ENCODE assay signal across 7 cellular contexts in the genomic region with DNA sequence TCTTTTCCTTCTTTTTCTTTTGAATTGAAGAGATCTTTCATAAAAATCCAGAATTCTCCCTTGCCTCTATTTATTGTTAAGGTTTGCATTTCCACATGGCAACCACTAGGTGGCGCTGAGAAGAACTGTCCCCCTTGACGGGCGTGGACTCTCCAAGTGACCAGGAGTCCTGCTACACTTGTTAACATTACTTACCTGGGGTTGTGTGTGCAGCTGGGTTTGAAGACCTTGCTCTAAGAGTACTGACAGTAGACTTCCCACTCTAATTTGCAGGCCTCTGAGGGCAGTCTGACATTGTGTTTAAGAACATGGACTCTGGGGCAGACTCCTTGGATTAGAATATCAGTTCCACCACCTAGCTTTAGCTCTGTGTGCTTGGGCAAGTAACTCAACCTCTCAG. TPM values are rescaled to one million over a fixed set of nuclear protein-coding genes. Genes with fewer than 3 reads are reported as not detected.
DNase-seq lines count a peak whose midpoint lies in the region; ATAC-seq, FAIRE-seq and TF ChIP-seq lines count a peak whose summit lies in the region.

No MANE protein-coding gene starts in this region.

- TF ChIP-seq POLR2A in right lobe of liver (IDR thresholded peaks at IDR 0.05) (no peak), suprapubic skin (IDR thresholded peaks at IDR 0.05) (no peak)

- H3K9me3 ChIP-seq in astrocyte (ENCODE audit: insufficient read depth, low read depth, low read length) (no peaks in the 10 kb centered on the region), right lobe of liver (no peaks in the 10 kb centered on the region), suprapubic skin (no peaks in the 10 kb centered on the region)

- H3K4me3 ChIP-seq in astrocyte (ENCODE audit: insufficient read depth, low read depth, low read length) (no peak overlapping the region), right lobe of liver (no peak overlapping the region), suprapubic skin (no peak overlapping the region)

- H3K27ac ChIP-seq in astrocyte (ENCODE audit: low read depth, low read length) (no peak overlapping the region), right lobe of liver (no peak overlapping the region), suprapubic skin (no peak overlapping the region)

- ATAC-seq in HG02798 (IDR thresholded peaks at IDR 0.05; ENCODE audit: poor library complexity, unreplicated experiment) (peak; percentile 68), SK-N-SH treated with all-trans-retinoic acid at 6 μM for 48 hours (peak; percentile 74), right lobe of liver (peak; percentile 86 to 93 (median 88))

- no peak overlapping the region for H3K9ac ChIP-seq in astrocyte (ENCODE audit: low read length)

- H3K4me2 ChIP-seq in astrocyte (ENCODE audit: low read length) = no peak overlapping the region

- peaks cover 3% of the 10 kb centered on the region for H3K9me3 Mint-ChIP-seq in astrocyte (ENCODE audit: unreplicated experiment)

- no peak for TF ChIP-seq EP300 in suprapubic skin (IDR thresholded peaks at IDR 0.05)

- no peaks in the 10 kb centered on the region for H4K20me1 ChIP-seq in astrocyte (ENCODE audit: insufficient read depth, low read length)

- no peak overlapping the region for H2AFZ ChIP-seq in astrocyte (ENCODE audit: low read depth, low read length)

- H3K27me3 Mint-ChIP-seq in astrocyte (ENCODE audit: low read depth, unreplicated experiment) = no peaks in the 10 kb centered on the region

- intact Hi-C loops in right lobe of liver (cut with DNase I) = loop anchor here in 1 of 2 donors (10.0 kb wide), 1 partner anchor 180 kb away; no protein-coding TSS in a partner anchor

- no peak for FAIRE-seq in astrocyte (lab: Jason Lieb, UNC)

- H3K79me2 ChIP-seq in astrocyte (ENCODE audit: insufficient read depth, low read length) = no peaks in the 10 kb centered on the region

- H3K4me3 Mint-ChIP-seq in astrocyte (ENCODE audit: unreplicated experiment) = no peak overlapping the region

- H3K36me3 Mint-ChIP-seq in astrocyte (ENCODE audit: low read depth, unreplicated experiment) = peaks cover 1% of the 10 kb centered on the region

- WGBS in right lobe of liver (ENCODE audit: insufficient coverage, low coverage, low lambda C conversion rate, missing lambda C conversion rate) = 2% methylated on average over 3 of the region's 3 CpGs
- 3% methylated on average over 3 of the region's 3 CpGs for WGBS in suprapubic skin

- no peaks in the 10 kb centered on the region for H3K36me3 ChIP-seq in astrocyte (ENCODE audit: insufficient read depth, low read length)
- H3K36me3 ChIP-seq in right lobe of liver = no peaks in the 10 kb centered on the region
- H3K36me3 ChIP-seq in suprapubic skin = no peaks in the 10 kb centered on the region

- DNase-seq in GM10266 (ENCODE audit: extremely low spot score) = peak; percentile 35
- no peak for DNase-seq in astrocyte (ENCODE audit: low read depth)
- DNase-seq in right lobe of liver = peak in 1 of 3 donors; percentile 49
- DNase-seq in suprapubic skin (ENCODE audit: low spot score in 2 of 2) = no peak
- no peak for DNase-seq in cortex of kidney (lab: John Stamatoyannopoulos, UW)

- no peak overlapping the region for H3K27ac Mint-ChIP-seq in astrocyte (ENCODE audit: unreplicated experiment)

- no peaks in the 10 kb centered on the region for H3K4me1 Mint-ChIP-seq in astrocyte (ENCODE audit: low read depth, unreplicated experiment)

- H3K4me1 ChIP-seq in astrocyte (ENCODE audit: insufficient read depth, low read length) (no peaks in the 10 kb centered on the region), right lobe of liver (peaks cover 0 to 6% (median 0%) of the 10 kb centered on the region in 4 donors), suprapubic skin (no peaks in the 10 kb centered on the region)

- TF ChIP-seq CTCF in GM10266 (IDR thresholded peaks at IDR 0.05; ENCODE audit: control insufficient read depth, insufficient read depth, low read depth, missing control alignments) (peak; percentile 82), astrocyte (IDR thresholded peaks at IDR 0.05; ENCODE audit: insufficient read depth, low read depth, low read length) (peak; percentile 65), right lobe of liver (IDR thresholded peaks at IDR 0.05) (peak; percentile 71 to 88 (median 84)), suprapubic skin (IDR thresholded peaks at IDR 0.05) (peak; percentile 33 to 53)

- H3K27me3 ChIP-seq in astrocyte (ENCODE audit: insufficient read depth, low read length) = no peaks in the 10 kb centered on the region
- no peaks in the 10 kb centered on the region for H3K27me3 ChIP-seq in right lobe of liver
- H3K27me3 ChIP-seq in suprapubic skin = no peaks in the 10 kb centered on the region

TF ChIP-seq in SK-N-SH treated with all-trans-retinoic acid at 6 μM for 48 hours, 23 proteins besides CTCF, POLR2A, EP300 and RAD21:
- TF ChIP-seq, protein P1, sequence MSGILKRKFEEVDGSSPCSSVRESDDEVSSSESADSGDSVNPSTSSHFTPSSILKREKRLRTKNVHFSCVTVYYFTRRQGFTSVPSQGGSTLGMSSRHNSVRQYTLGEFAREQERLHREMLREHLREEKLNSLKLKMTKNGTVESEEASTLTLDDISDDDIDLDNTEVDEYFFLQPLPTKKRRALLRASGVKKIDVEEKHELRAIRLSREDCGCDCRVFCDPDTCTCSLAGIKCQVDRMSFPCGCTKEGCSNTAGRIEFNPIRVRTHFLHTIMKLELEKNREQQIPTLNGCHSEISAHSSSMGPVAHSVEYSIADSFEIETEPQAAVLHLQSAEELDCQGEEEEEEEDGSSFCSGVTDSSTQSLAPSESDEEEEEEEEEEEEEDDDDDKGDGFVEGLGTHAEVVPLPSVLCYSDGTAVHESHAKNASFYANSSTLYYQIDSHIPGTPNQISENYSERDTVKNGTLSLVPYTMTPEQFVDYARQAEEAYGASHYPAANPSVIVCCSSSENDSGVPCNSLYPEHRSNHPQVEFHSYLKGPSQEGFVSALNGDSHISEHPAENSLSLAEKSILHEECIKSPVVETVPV (CRISPR knock-in tag; IDR thresholded peaks at IDR 0.05) = no peak
- TF ChIP-seq POU6F1 (CRISPR knock-in tag; IDR thresholded peaks at IDR 0.05; ENCODE audit: borderline replicate concordance, low read depth) (no peak), OSR1 (CRISPR knock-in tag; IDR thresholded peaks at IDR 0.05) (no peak), TOX (CRISPR knock-in tag; IDR thresholded peaks at IDR 0.05; ENCODE audit: borderline replicate concordance) (no peak), ZFP30 (CRISPR knock-in tag; IDR thresholded peaks at IDR 0.05) (no peak)
- TF ChIP-seq, protein P2, sequence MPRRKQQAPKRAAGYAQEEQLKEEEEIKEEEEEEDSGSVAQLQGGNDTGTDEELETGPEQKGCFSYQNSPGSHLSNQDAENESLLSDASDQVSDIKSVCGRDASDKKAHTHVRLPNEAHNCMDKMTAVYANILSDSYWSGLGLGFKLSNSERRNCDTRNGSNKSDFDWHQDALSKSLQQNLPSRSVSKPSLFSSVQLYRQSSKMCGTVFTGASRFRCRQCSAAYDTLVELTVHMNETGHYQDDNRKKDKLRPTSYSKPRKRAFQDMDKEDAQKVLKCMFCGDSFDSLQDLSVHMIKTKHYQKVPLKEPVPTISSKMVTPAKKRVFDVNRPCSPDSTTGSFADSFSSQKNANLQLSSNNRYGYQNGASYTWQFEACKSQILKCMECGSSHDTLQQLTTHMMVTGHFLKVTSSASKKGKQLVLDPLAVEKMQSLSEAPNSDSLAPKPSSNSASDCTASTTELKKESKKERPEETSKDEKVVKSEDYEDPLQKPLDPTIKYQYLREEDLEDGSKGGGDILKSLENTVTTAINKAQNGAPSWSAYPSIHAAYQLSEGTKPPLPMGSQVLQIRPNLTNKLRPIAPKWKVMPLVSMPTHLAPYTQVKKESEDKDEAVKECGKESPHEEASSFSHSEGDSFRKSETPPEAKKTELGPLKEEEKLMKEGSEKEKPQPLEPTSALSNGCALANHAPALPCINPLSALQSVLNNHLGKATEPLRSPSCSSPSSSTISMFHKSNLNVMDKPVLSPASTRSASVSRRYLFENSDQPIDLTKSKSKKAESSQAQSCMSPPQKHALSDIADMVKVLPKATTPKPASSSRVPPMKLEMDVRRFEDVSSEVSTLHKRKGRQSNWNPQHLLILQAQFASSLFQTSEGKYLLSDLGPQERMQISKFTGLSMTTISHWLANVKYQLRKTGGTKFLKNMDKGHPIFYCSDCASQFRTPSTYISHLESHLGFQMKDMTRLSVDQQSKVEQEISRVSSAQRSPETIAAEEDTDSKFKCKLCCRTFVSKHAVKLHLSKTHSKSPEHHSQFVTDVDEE (CRISPR knock-in tag; IDR thresholded peaks at IDR 0.05) = no peak

RNA-seq across cellular contexts. Expression of gene GPRIN3, which starts 52.8 kb away (rescaled TPM):
- total RNA-seq in astrocyte = 2.6 and 6.9 TPM in 2 replicates
- total RNA-seq in right lobe of liver = 1 to 10 TPM in 3 of 6 experiments, under 1 TPM in 3; 0.29 to 7.9 (median 3.9) TPM
- total RNA-seq in suprapubic skin = 1 to 10 TPM; 1.2 to 3.4 (median 1.7) TPM
